Comparison of ENCODE assay signal across 19 cellular contexts in the genomic region with DNA sequence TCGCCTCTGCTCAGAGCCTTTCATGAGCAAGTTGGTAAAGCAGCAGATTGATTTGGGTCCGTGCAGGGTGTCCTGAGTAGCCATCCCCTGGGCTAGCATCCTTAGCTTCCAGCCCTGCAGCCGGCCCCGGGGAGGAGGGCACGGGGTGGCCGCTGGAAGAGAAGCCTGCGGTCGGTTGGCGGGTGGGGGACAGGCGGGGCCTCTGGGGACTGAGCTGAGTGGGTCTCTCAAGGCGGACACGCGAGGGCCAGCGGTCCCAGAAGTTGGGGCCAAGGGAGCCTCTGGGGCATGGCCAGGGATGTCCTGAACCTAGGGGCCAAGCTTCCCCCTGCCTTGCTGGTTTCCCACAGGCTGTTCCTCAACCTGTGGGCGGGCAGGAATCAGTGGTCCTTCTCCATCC.
"Had no signal": no experiment of that assay in that cellular context is flagged by ENCODE, and none has a peak within 500 bp of the region (broad histone marks: within the 10 kb centered on the region; RNA-seq: fewer than 3 reads in every experiment).

No MANE protein-coding gene starts in this region.

- H3K36me3 Mint-ChIP-seq: natural killer cell treated with Interleukin-12 subunit alpha and Interleukin-12 subunit beta and Interleukin-15 and Interleukin-18, amount 100 ng/mL, for 72 hours had no signal

- H3K9me3 Mint-ChIP-seq: natural killer cell treated with Interleukin-12 subunit alpha and Interleukin-12 subunit beta and Interleukin-15 and Interleukin-18, amount 100 ng/mL, for 72 hours; neural progenitor cell had no signal

- H3K4me3 ChIP-seq: colonic mucosa, heart right ventricle, left ventricle myocardium inferior, lung, neural progenitor cell, tibial artery, upper lobe of left lung, vagina had no signal

- ATAC-seq: heart right ventricle; natural killer cell treated with Interleukin-12 subunit alpha and Interleukin-12 subunit beta and Interleukin-15 and Interleukin-18, amount 100 ng/mL, for 72 hours; stimulated activated naive CD8-positive, alpha-beta T cell treated with anti-CD3 and anti-CD28 coated beads, Interleukin-15, Interleukin-2, amounts not matched to agents 100 U/mL and 50 U/mL, for 24 hours had no signal

- H3K36me3 ChIP-seq: colonic mucosa, neural progenitor cell had no signal

- DNase-seq: colonic mucosa; dermis blood vessel endothelial cell; effector CD4-positive, alpha-beta T cell; heart right ventricle; hypothalamus; left ventricle myocardium inferior; mesenchymal stem cell; midbrain; occipital lobe; small intestine; stimulated activated CD4-positive, alpha-beta T cell treated with anti-CD3 and anti-CD28 coated beads, Interleukin-12 subunit alpha, Interleukin-12 subunit beta, amount 100 ng/mL, for 4 hours; stimulated activated CD4-positive, alpha-beta T cell treated with anti-CD3 and anti-CD28 coated beads, Interleukin-2, amount 100 ng/mL, for 48 hours; stimulated activated naive CD8-positive, alpha-beta T cell treated with anti-CD3 and anti-CD28 coated beads, Interleukin-15, Interleukin-2, amounts not matched to agents 100 U/mL and 50 U/mL, for 24 hours; tibial artery; upper lobe of left lung had no signal

- H3K27ac Mint-ChIP-seq: natural killer cell treated with Interleukin-12 subunit alpha and Interleukin-12 subunit beta and Interleukin-15 and Interleukin-18, amount 100 ng/mL, for 72 hours had no signal

- H3K27me3 ChIP-seq: colonic mucosa, heart right ventricle, neural progenitor cell, tibial artery, upper lobe of left lung, vagina had no signal

- H3K4me3 Mint-ChIP-seq: natural killer cell treated with Interleukin-12 subunit alpha and Interleukin-12 subunit beta and Interleukin-15 and Interleukin-18, amount 100 ng/mL, for 72 hours; neural progenitor cell had no signal

- H3K27me3 Mint-ChIP-seq: natural killer cell treated with Interleukin-12 subunit alpha and Interleukin-12 subunit beta and Interleukin-15 and Interleukin-18, amount 100 ng/mL, for 72 hours had no signal
